Comparison of ENCODE assay signal across 30 cellular contexts in the genomic region with DNA sequence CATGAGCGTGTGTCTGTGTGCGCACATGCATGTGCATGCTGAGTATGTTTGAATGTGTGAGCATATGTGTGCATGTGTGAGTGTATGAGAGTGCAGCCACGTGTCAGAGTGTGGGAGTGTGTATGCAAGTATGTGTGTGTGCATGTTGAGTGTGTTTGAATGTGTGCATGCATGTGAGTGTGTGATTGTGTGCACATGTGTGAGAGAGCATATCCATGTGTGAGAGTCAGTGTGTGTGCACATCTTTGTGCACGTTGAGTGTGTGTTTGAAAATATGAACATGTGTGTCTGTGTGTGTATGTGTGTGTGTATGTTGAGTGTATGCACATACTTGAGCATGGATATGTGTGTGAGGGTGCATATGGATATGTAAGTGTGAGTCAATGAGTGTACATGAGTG.
"Had no signal": no experiment of that assay in that cellular context is flagged by ENCODE, and none has a peak within 500 bp of the region (broad histone marks: within the 10 kb centered on the region; RNA-seq: fewer than 3 reads in every experiment).

No MANE protein-coding gene starts in this region.

- H3K4me3 ChIP-seq: ascending aorta, MG63, PC-9 had no signal

- FAIRE-seq: RCC 7860 had no signal

- H3K4me3 Mint-ChIP-seq: activated CD4-positive, alpha-beta T cell treated with anti-CD3 and anti-CD28 coated beads, Interleukin-2, amount 10 ng/mL, durations not matched to agents 24 days and 14 days; activated CD8-positive, alpha-beta T cell treated with anti-CD3 and anti-CD28 coated beads for 36 hours; activated naive CD8-positive, alpha-beta T cell treated with anti-CD3 and anti-CD28 coated beads for 36 hours; activated T-cell treated with anti-CD3 and anti-CD28 coated beads, Interleukin-2, amount 50 U/mL, for 72 hours; activated T-helper 17 cell treated with anti-CD3 and anti-CD28 coated beads, Interleukin-2, amount 50 U/mL, for 72 hours had no signal

- ATAC-seq: activated CD8-positive, alpha-beta T cell treated with anti-CD3 and anti-CD28 coated beads for 36 hours; activated T-cell treated with anti-CD3 and anti-CD28 coated beads, Interleukin-2, amount 50 U/mL, for 72 hours; activated T-helper 17 cell treated with anti-CD3 and anti-CD28 coated beads, Interleukin-2, amount 50 U/mL, for 72 hours had no signal

- H3K9me3 Mint-ChIP-seq: activated CD8-positive, alpha-beta T cell treated with anti-CD3 and anti-CD28 coated beads for 36 hours; activated naive CD8-positive, alpha-beta T cell treated with anti-CD3 and anti-CD28 coated beads for 36 hours; activated T-cell treated with anti-CD3 and anti-CD28 coated beads, Interleukin-2, amount 50 U/mL, for 72 hours; activated T-helper 17 cell treated with anti-CD3 and anti-CD28 coated beads, Interleukin-2, amount 50 U/mL, for 72 hours had no signal

- H3K36me3 ChIP-seq: ascending aorta, MG63, WERI-Rb-1 had no signal

- H3K9me3 ChIP-seq: ascending aorta, MG63 had no signal

- H3K27ac ChIP-seq: ascending aorta, PC-9, WERI-Rb-1 had no signal

- DNase-seq: activated CD4-positive, alpha-beta T cell treated with anti-CD3 and anti-CD28 coated beads, Interleukin-2, amount 10 ng/mL, durations not matched to agents 24 days and 14 days; activated CD4-positive, alpha-beta T cell treated with anti-CD3 and anti-CD28 coated beads, Interleukin-2, amount 50 U/mL, for 4 hours; activated CD8-positive, alpha-beta T cell treated with anti-CD3 and anti-CD28 coated beads for 36 hours; activated effector memory CD4-positive, alpha-beta T cell treated with anti-CD3 and anti-CD28 coated beads, Interleukin-2, amount 50 U/mL, for 16 hours; activated naive CD4-positive, alpha-beta T cell; activated naive CD4-positive, alpha-beta T cell treated with anti-CD3 and anti-CD28 coated beads, Interleukin-2, amount 50 U/mL, for 16 hours; activated naive CD8-positive, alpha-beta T cell treated with anti-CD3 and anti-CD28 coated beads for 36 hours; activated T-cell treated with anti-CD3 and anti-CD28 coated beads, Interleukin-2, amount 50 U/mL, for 1 hour; activated T-cell treated with anti-CD3 and anti-CD28 coated beads, Interleukin-2, amount 50 U/mL, for 72 hours; amygdala; Kasumi-1; KG1; MG63; NCI-H1048; NCI-H1105 treated with DMSO at 0.1 percent for 48 hours; NCI-H1436; NCI-H1694; NCI-H1930; NCI-H345; NCI-H524 treated with DMSO at 0.1 percent for 48 hours; PC-9; Right ventricle myocardium superior; SW 1271; T-helper 1 cell; T-helper 2 cell; T-helper 9 cell; WERI-Rb-1 had no signal

- H3K27me3 Mint-ChIP-seq: activated CD8-positive, alpha-beta T cell treated with anti-CD3 and anti-CD28 coated beads for 36 hours; activated naive CD8-positive, alpha-beta T cell treated with anti-CD3 and anti-CD28 coated beads for 36 hours; activated T-helper 17 cell treated with anti-CD3 and anti-CD28 coated beads, Interleukin-2, amount 50 U/mL, for 72 hours had no signal

- H3K4me1 ChIP-seq: ascending aorta had no signal

- H3K36me3 Mint-ChIP-seq: activated naive CD8-positive, alpha-beta T cell treated with anti-CD3 and anti-CD28 coated beads for 36 hours had no signal

- H3K27me3 ChIP-seq: ascending aorta, MG63 had no signal

- H3K27ac Mint-ChIP-seq: activated CD4-positive, alpha-beta T cell treated with anti-CD3 and anti-CD28 coated beads, Interleukin-2, amount 10 ng/mL, durations not matched to agents 24 days and 14 days; activated CD8-positive, alpha-beta T cell treated with anti-CD3 and anti-CD28 coated beads for 36 hours; activated naive CD8-positive, alpha-beta T cell treated with anti-CD3 and anti-CD28 coated beads for 36 hours; activated T-cell treated with anti-CD3 and anti-CD28 coated beads, Interleukin-2, amount 50 U/mL, for 72 hours; activated T-helper 17 cell treated with anti-CD3 and anti-CD28 coated beads, Interleukin-2, amount 50 U/mL, for 72 hours had no signal
